In genomic region chr15:89057506-89058133, GRCh38 we compare ENCODE assay signal across 8 cellular contexts.
A peak's percentile ranks its signal among the peaks of the same experiment; 100 is the strongest.
DNase-seq lines count a peak whose midpoint lies in the region; ATAC-seq and TF ChIP-seq lines count a peak whose summit lies in the region.

No MANE protein-coding gene starts in this region.

- H3K4me3 ChIP-seq in HAP-1: no peak overlapping the region
- no peak overlapping the region for H3K4me3 ChIP-seq in brain microvascular endothelial cell (ENCODE audit: low read depth, low read length)

- in situ Hi-C loops in HAP-1 (cut with MboI; ENCODE audit: low sequenced_read_pairs) (loop anchor here (5.0 kb wide), 1 partner anchor 120 kb away; no protein-coding TSS in a partner anchor), brain microvascular endothelial cell (cut with HindIII; ENCODE audit: low pct_ligation_motif_present, low sequenced_read_pairs) (loop anchor here (10.0 kb wide), 1 partner anchor 107 kb away; no protein-coding TSS in a partner anchor)

- H3K27me3 ChIP-seq in HAP-1 (ENCODE audit: low read depth) (no peaks in the 10 kb centered on the region), brain microvascular endothelial cell (replicated peaks) (no peaks in the 10 kb centered on the region)

- DNase-seq in DMS153 treated with DMSO at 0.1 percent for 48 hours (lab: John Stamatoyannopoulos, UW; ENCODE audit: unreplicated experiment) (peak; percentile 8), HAP-1 (ENCODE audit: low spot score in 2 of 2) (peak; percentile 78 to 97), NCI-H1694 treated with DMSO at 0.1 percent for 48 hours (lab: John Stamatoyannopoulos, UW) (peak; percentile 24), brain microvascular endothelial cell (peak; percentile 81), inferior parietal cortex (ENCODE audit: extremely low spot score) (peak; percentile 91)
- peak; percentile 57 to 75 (median 74) for DNase-seq in stimulated activated CD4-positive, alpha-beta T cell treated with anti-CD3 and anti-CD28 coated beads, Interleukin-1b, Interleukin-23, amount 100 ng/mL, for 24 hours (ENCODE audit: low read depth in 4 of 4, low spot score in 1 of 4)

- no peaks in the 10 kb centered on the region for H3K36me3 ChIP-seq in HAP-1 (replicated peaks)
- no peaks in the 10 kb centered on the region for H3K36me3 ChIP-seq in brain microvascular endothelial cell (replicated peaks)

- peaks cover 3% of the 10 kb centered on the region; the same call in 1 of the 2 replicates for H3K4me1 ChIP-seq in HAP-1

- H3K9me3 ChIP-seq in HAP-1: no peaks in the 10 kb centered on the region

- TF ChIP-seq CTCF in VCaP (conservative IDR thresholded peaks at IDR 0.05) (peak; percentile 100), brain microvascular endothelial cell (IDR thresholded peaks at IDR 0.05; ENCODE audit: low read depth, low read length, missing control alignments) (peak; percentile 99)

- no peak for ATAC-seq in GM21737 (IDR thresholded peaks at IDR 0.05; ENCODE audit: unreplicated experiment)

- H3K27ac ChIP-seq in VCaP (peak overlapping the region; percentile 33; the same call in 1 of the 2 replicates), brain microvascular endothelial cell (no peak overlapping the region)

Comparison
In these comparisons a context has a peak if more than half of its experiments do, and no peak if none do; other contexts are left out.
1. DNase-seq: peak in every context shown above with its lines; median percentile 91 in inferior parietal cortex; 88 in HAP-1; 81 in brain microvascular endothelial cell; 74 in stimulated activated CD4-positive, alpha-beta T cell treated with anti-CD3 and anti-CD28 coated beads, Interleukin-1b, Interleukin-23, amount 100 ng/mL, for 24 hours; 24 in NCI-H1694 treated with DMSO at 0.1 percent for 48 hours; 8 in DMS153 treated with DMSO at 0.1 percent for 48 hours.